ENCODE assay signal across 13 cellular contexts in the genomic region with DNA sequence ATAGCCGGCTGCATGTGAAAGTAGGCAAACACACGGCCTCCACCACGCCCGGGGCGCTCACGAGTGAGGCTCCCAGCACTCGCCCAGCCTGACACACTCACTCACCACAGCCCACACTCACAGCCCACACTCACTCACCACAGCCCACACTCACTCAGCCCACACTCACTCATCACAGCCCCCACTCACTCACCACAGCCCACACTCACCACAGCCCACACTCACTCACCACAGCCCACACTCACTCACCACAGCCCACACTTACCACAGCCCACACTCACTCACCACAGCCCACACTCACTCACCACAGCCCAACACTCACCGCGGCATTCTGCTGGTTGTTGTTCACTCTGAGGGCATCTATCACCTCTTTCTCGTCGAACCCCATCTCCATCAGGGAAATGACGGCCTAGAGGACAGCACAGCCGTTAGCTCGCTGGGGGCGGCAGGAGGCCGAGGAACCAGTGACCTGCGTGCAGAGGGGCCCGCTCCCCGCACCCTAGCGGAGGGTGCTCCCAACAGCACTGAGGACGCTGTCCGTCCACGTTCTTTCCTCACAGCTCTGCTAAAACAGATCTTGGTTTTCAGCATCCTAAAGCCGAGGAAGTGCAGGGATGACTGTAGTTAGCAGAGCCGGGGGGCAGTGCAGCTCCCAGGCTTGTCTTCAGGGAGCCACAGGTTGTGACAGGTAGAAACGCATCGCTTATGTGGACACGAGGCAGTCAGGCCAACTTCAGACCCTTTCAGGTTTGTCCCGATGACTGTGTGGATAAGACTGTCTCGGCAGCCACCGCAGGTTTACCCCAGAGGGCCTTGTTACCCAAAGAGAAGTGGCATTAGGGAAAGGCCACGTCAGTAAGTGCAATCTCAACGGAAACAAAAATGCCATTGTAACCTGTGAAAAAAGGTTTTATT. TPM values are rescaled to one million over a fixed set of nuclear protein-coding genes. Genes with fewer than 3 reads are reported as not detected.
A peak's percentile ranks its signal among the peaks of the same experiment; 100 is the strongest.
DNase-seq lines count a peak whose midpoint lies in the region; ATAC-seq and TF ChIP-seq lines count a peak whose summit lies in the region.
"Had no signal": no experiment of that assay in that cellular context is flagged by ENCODE, and none has a peak within 500 bp of the region (broad histone marks: within the 10 kb centered on the region; RNA-seq: fewer than 3 reads in every experiment).

No MANE protein-coding gene starts in this region.

- H3K27me3 Mint-ChIP-seq in chondrocyte (ENCODE audit: low read depth): no peaks in the 10 kb centered on the region

- no peak overlapping the region for H3K4me3 ChIP-seq in NB4 (ENCODE audit: low read depth, low read length)
- H3K4me3 ChIP-seq: SJCRH30 had no signal

- no peak for ATAC-seq in GM18907 (IDR thresholded peaks at IDR 0.05; ENCODE audit: unreplicated experiment)
- ATAC-seq in HG02981 (IDR thresholded peaks at IDR 0.05; ENCODE audit: unreplicated experiment): no peak
- ATAC-seq in GM19351 (IDR thresholded peaks at IDR 0.05; ENCODE audit: unreplicated experiment): no peak
- no peak for ATAC-seq in GM21825 (IDR thresholded peaks at IDR 0.05; ENCODE audit: unreplicated experiment)
- ATAC-seq: left cardiac atrium had no signal

- H3K9me3 Mint-ChIP-seq in chondrocyte (ENCODE audit: low read depth): no peaks in the 10 kb centered on the region

- H3K4me1 Mint-ChIP-seq in chondrocyte (ENCODE audit: low read depth): no peaks in the 10 kb centered on the region

- H3K27ac Mint-ChIP-seq in chondrocyte (ENCODE audit: unreplicated experiment): no peak overlapping the region

- no peak for TF ChIP-seq POLR2A in NB4 (IDR thresholded peaks at IDR 0.05; ENCODE audit: extremely low read depth, insufficient read length)

- TF ChIP-seq CTCF in NB4 (IDR thresholded peaks at IDR 0.05; ENCODE audit: low read depth, low read length) (no peak), chondrocyte (IDR thresholded peaks at IDR 0.05) (no peak)

- peak; percentile 44 for DNase-seq in NB4 (ENCODE audit: low read depth)
- DNase-seq in activated CD8-positive, alpha-beta memory T cell treated with anti-CD3 and anti-CD28 coated beads for 4 hours (ENCODE audit: low read depth in 2 of 2): peak; percentile 35 to 41
- DNase-seq in chondrocyte (ENCODE audit: low spot score): peak; percentile 54
- DNase-seq in stimulated activated CD8-positive, alpha-beta memory T cell treated with anti-CD3 and anti-CD28 coated beads, Interleukin-2, amount 100 ng/mL, for 48 hours (ENCODE audit: low read depth in 2 of 2): peak; percentile 37 to 58
- DNase-seq: amygdala, Caco-2, left cardiac atrium, NCI-H2171, SJCRH30 had no signal

- peaks cover 35% of the 10 kb centered on the region for H3K36me3 Mint-ChIP-seq in chondrocyte (ENCODE audit: low read depth)

- no peak overlapping the region for H3K4me3 Mint-ChIP-seq in chondrocyte (ENCODE audit: unreplicated experiment)

RNA-seq across cellular contexts. Expression of a gene that starts 21.6 kb away (rescaled TPM):
- 33.2 to 36.0 TPM (median 33.5 TPM) in 3 replicates for total RNA-seq in chondrocyte

RNA-seq across cellular contexts. Expression of a gene that starts 32.3 kb away (rescaled TPM):
- 27.1 to 35.5 TPM (median 27.7 TPM) in 3 replicates for total RNA-seq in chondrocyte
